1 cellular context compared by ENCODE assay signal in genomic region chr13:33676045-33676699, GRCh38.
TF ChIP-seq lines count a peak whose summit lies in the region.

No MANE protein-coding gene starts in this region.

TF ChIP-seq in liver, 16 proteins besides CTCF, POLR2A, EP300 and RAD21 (continued from another document):
- peak; percentile 63 for TF ChIP-seq MAX (IDR thresholded peaks at IDR 0.05)
- peak in 1 of 2 donors; percentile 24 for TF ChIP-seq RXRA (IDR thresholded peaks at IDR 0.05)
- TF ChIP-seq, protein P1, sequence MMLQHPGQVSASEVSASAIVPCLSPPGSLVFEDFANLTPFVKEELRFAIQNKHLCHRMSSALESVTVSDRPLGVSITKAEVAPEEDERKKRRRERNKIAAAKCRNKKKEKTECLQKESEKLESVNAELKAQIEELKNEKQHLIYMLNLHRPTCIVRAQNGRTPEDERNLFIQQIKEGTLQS (IDR thresholded peaks at IDR 0.05) = no peak
- TF ChIP-seq FOXA1 (IDR thresholded peaks at IDR 0.05) = no peak
- TF ChIP-seq YY1 (IDR thresholded peaks at IDR 0.05) = peak; percentile 32
